ENCODE assay signal across 2 cellular contexts in genomic region chr7:143346018-143346417, GRCh38.
TF ChIP-seq lines count a peak whose summit lies in the region.

No MANE protein-coding gene starts in this region.

TF ChIP-seq in A549, 52 proteins besides CTCF, POLR2A, EP300 and RAD21:
- TF ChIP-seq ZNF302 (CRISPR knock-in tag; IDR thresholded peaks at IDR 0.05) (no peak), HOXB5 (CRISPR knock-in tag; IDR thresholded peaks at IDR 0.05) (no peak)
TF ChIP-seq in A549: peak in this region for 0.

TF ChIP-seq in HCT116, 20 proteins besides CTCF, POLR2A, EP300 and RAD21:
- TF ChIP-seq EZH2 (IDR thresholded peaks at IDR 0.05), result no peak
- TF ChIP-seq, protein P1, sequence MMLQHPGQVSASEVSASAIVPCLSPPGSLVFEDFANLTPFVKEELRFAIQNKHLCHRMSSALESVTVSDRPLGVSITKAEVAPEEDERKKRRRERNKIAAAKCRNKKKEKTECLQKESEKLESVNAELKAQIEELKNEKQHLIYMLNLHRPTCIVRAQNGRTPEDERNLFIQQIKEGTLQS (IDR thresholded peaks at IDR 0.05), result no peak
- no peak for TF ChIP-seq POLR2AphosphoS5 (IDR thresholded peaks at IDR 0.05; ENCODE audit: low read depth, low read length)
- TF ChIP-seq, protein P2, sequence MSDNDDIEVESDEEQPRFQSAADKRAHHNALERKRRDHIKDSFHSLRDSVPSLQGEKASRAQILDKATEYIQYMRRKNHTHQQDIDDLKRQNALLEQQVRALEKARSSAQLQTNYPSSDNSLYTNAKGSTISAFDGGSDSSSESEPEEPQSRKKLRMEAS (IDR thresholded peaks at IDR 0.05), result no peak
- TF ChIP-seq EGR1 (IDR thresholded peaks at IDR 0.05; ENCODE audit: low read depth), result no peak
- TF ChIP-seq FOSL1 (IDR thresholded peaks at IDR 0.05; ENCODE audit: low read depth), result no peak
- no peak for TF ChIP-seq CEBPB (IDR thresholded peaks at IDR 0.05; ENCODE audit: low read depth)
- TF ChIP-seq SRF (IDR thresholded peaks at IDR 0.05; ENCODE audit: low read depth), result no peak
- TF ChIP-seq ZBTB33 (IDR thresholded peaks at IDR 0.05; ENCODE audit: extremely low read depth, insufficient replicate concordance, low read length), result no peak
